In genomic region chr11:21604564-21604963, GRCh38 we compare ENCODE assay signal across 19 cellular contexts.
"Had no signal": no experiment of that assay in that cellular context is flagged by ENCODE, and none has a peak within 500 bp of the region (broad histone marks: within the 10 kb centered on the region; RNA-seq: fewer than 3 reads in every experiment).

No MANE protein-coding gene starts in this region.

- H3K4me3 Mint-ChIP-seq: activated CD8-positive, alpha-beta T cell treated with anti-CD3 and anti-CD28 coated beads for 36 hours; activated naive CD4-positive, alpha-beta T cell treated with anti-CD3 and anti-CD28 coated beads, Interleukin-2, amount 10 ng/mL, durations not matched to agents 7 days and 5 days; activated naive CD8-positive, alpha-beta T cell treated with anti-CD3 and anti-CD28 coated beads for 36 hours; activated T-cell treated with anti-CD3 and anti-CD28 coated beads, Interleukin-2, amount 50 U/mL, for 72 hours; T-helper 2 cell treated with Interferon-gamma antibody and Interleukin-4, amounts not matched to agents 5 μg/mL and 100 μg/mL, for 36 hours had no signal

- H3K27me3 Mint-ChIP-seq: activated CD8-positive, alpha-beta T cell treated with anti-CD3 and anti-CD28 coated beads for 36 hours; activated naive CD4-positive, alpha-beta T cell treated with anti-CD3 and anti-CD28 coated beads, Interleukin-2, amount 10 ng/mL, durations not matched to agents 7 days and 5 days; activated naive CD8-positive, alpha-beta T cell treated with anti-CD3 and anti-CD28 coated beads for 36 hours had no signal

- H3K4me3 ChIP-seq: SK-N-MC had no signal

- H3K27ac ChIP-seq: brain microvascular endothelial cell, SK-N-MC had no signal

- H3K27ac Mint-ChIP-seq: activated CD8-positive, alpha-beta T cell treated with anti-CD3 and anti-CD28 coated beads for 36 hours; activated naive CD4-positive, alpha-beta T cell treated with anti-CD3 and anti-CD28 coated beads, Interleukin-2, amount 10 ng/mL, durations not matched to agents 7 days and 5 days; activated naive CD8-positive, alpha-beta T cell treated with anti-CD3 and anti-CD28 coated beads for 36 hours; activated T-cell treated with anti-CD3 and anti-CD28 coated beads, Interleukin-2, amount 50 U/mL, for 72 hours; activated T-helper 2 cell treated with anti-CD3 and anti-CD28 coated beads, Interferon-gamma antibody, Interleukin-2, Interleukin-4, amounts not matched to agents 10 μg/mL and 5 μg/mL and 100 μg/mL, durations not matched to agents 14 hours and 24 hours and 36 hours; T-helper 2 cell treated with Interferon-gamma antibody and Interleukin-4, amounts not matched to agents 5 μg/mL and 100 μg/mL, for 36 hours had no signal

- ATAC-seq: activated CD4-positive, CD25-positive, alpha-beta regulatory T cell treated with anti-CD3 and anti-CD28 coated beads, Interleukin-2, amount 50 U/mL, for 24 hours; activated CD8-positive, alpha-beta T cell treated with anti-CD3 and anti-CD28 coated beads for 36 hours; activated T-cell treated with anti-CD3 and anti-CD28 coated beads, Interleukin-2, amount 50 U/mL, for 72 hours had no signal

- H3K36me3 ChIP-seq: brain microvascular endothelial cell had no signal

- H3K4me1 Mint-ChIP-seq: activated naive CD4-positive, alpha-beta T cell treated with anti-CD3 and anti-CD28 coated beads, Interleukin-2, amount 10 ng/mL, durations not matched to agents 7 days and 5 days; activated naive CD8-positive, alpha-beta T cell treated with anti-CD3 and anti-CD28 coated beads for 36 hours had no signal

- H3K36me3 Mint-ChIP-seq: activated naive CD4-positive, alpha-beta T cell treated with anti-CD3 and anti-CD28 coated beads, Interleukin-2, amount 10 ng/mL, durations not matched to agents 7 days and 5 days; activated naive CD8-positive, alpha-beta T cell treated with anti-CD3 and anti-CD28 coated beads for 36 hours had no signal

- DNase-seq: activated CD4-positive, alpha-beta T cell treated with anti-CD3 and anti-CD28 coated beads for 4 hours; activated CD8-positive, alpha-beta memory T cell treated with anti-CD3 and anti-CD28 coated beads, Interleukin-2, amount 50 U/mL, for 4 hours; activated CD8-positive, alpha-beta T cell treated with anti-CD3 and anti-CD28 coated beads for 36 hours; activated gamma-delta T cell treated with Interleukin-2 at 50 U/mL for 16 hours; activated naive CD4-positive, alpha-beta T cell treated with anti-CD3 and anti-CD28 coated beads, Interleukin-2, amount 10 ng/mL, durations not matched to agents 7 days and 5 days; activated naive CD8-positive, alpha-beta T cell treated with anti-CD3 and anti-CD28 coated beads for 36 hours; activated T-cell treated with anti-CD3 and anti-CD28 coated beads, Interleukin-2, amount 50 U/mL, for 72 hours; brain microvascular endothelial cell; KG1; NCI-H1092; NCI-H1930; NCI-H345; NCI-H510A; NCI-H526 treated with DMSO at 0.1 percent for 48 hours; SW 1271 had no signal

- H3K27me3 ChIP-seq: brain microvascular endothelial cell had no signal

- H3K9me3 Mint-ChIP-seq: activated naive CD4-positive, alpha-beta T cell treated with anti-CD3 and anti-CD28 coated beads, Interleukin-2, amount 10 ng/mL, durations not matched to agents 7 days and 5 days; activated T-helper 2 cell treated with anti-CD3 and anti-CD28 coated beads, Interferon-gamma antibody, Interleukin-2, Interleukin-4, amounts not matched to agents 10 μg/mL and 5 μg/mL and 100 μg/mL, durations not matched to agents 14 hours and 24 hours and 36 hours had no signal
